ENCODE assay signal across 12 cellular contexts in the genomic region with DNA sequence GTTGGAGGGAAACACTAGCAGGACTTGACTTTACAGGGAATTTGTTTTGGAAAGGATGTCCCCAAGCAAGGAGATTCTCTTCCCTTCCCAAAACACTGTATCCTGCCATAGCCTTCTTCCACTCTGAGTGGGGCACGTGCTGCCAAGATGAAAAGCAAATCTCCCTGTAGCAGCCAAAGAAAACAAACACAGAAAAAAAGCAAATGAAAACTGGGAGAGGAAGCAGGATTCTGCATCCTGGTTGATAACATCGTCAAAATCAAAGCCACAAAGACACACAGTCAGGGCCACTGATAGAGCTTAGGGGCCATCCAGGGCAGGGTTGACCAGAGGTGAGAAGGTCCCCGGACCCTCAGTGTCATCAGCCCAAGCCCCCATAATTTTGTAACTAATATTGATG. TPM values are rescaled to one million over a fixed set of nuclear protein-coding genes. Genes with fewer than 3 reads are reported as not detected.
DNase-seq lines count a peak whose midpoint lies in the region; ATAC-seq and TF ChIP-seq lines count a peak whose summit lies in the region.
"Had no signal": no experiment of that assay in that cellular context is flagged by ENCODE, and none has a peak within 500 bp of the region (broad histone marks: within the 10 kb centered on the region; RNA-seq: fewer than 3 reads in every experiment).

No MANE protein-coding gene starts in this region.

- DNase-seq in NCI-H2029 (lab: John Stamatoyannopoulos, UW) (peak; percentile 1), NCI-H2029 treated with DMSO at 0.1 percent for 48 hours (lab: John Stamatoyannopoulos, UW) (no peak), breast epithelium (ENCODE audit: low spot score in 2 of 2) (no peak), tibial artery (no peak), head of caudate nucleus (no peak), NCI-H1694 (lab: John Stamatoyannopoulos, UW) (no peak)
- DNase-seq: DMS 273 treated with DMSO at 0.1 percent for 48 hours, glutamatergic neuron, NCI-H2081 had no signal

- peak in 1 of 2 donors; percentile 16 for TF ChIP-seq RAD21 in liver (IDR thresholded peaks at IDR 0.05)

- TF ChIP-seq POLR2A in breast epithelium (IDR thresholded peaks at IDR 0.05): no peak

- H3K9me3 ChIP-seq in breast epithelium (no peaks in the 10 kb centered on the region), liver (ENCODE audit: control insufficient read depth in 4 of 4, low read length in 3 of 4) (no peaks in the 10 kb centered on the region), tibial artery (no peaks in the 10 kb centered on the region)

- no peak for ATAC-seq in HG03460 (IDR thresholded peaks at IDR 0.05; ENCODE audit: unreplicated experiment)

- peak overlapping the region; percentile 72 to 90 for H3K27ac ChIP-seq in breast epithelium
- peak overlapping the region in 1 of 2 donors; percentile 45 for H3K27ac ChIP-seq in liver (ENCODE audit: low read depth in 1 of 2, low read length in 2 of 2)
- H3K27ac ChIP-seq in tibial artery: peak overlapping the region; percentile 85

- no peaks in the 10 kb centered on the region for H3K4me1 ChIP-seq in breast epithelium
- H3K4me1 ChIP-seq in liver (ENCODE audit: control insufficient read depth in 4 of 4, insufficient read depth in 4 of 4, low read length in 3 of 4): peaks cover 7 to 29% (median 24%) of the 10 kb centered on the region in 4 donors
- H3K4me1 ChIP-seq in tibial artery: peaks cover 0 to 30% (median 23%) of the 10 kb centered on the region in 4 donors

- H3K9ac ChIP-seq in liver (ENCODE audit: low read depth in 1 of 2, low read length in 2 of 2): no peak overlapping the region

- 19% methylated on average over 3 of the region's 3 CpGs for WGBS in liver

- H3K27me3 ChIP-seq in breast epithelium: no peaks in the 10 kb centered on the region
- no peaks in the 10 kb centered on the region for H3K27me3 ChIP-seq in liver (ENCODE audit: control insufficient read depth in 4 of 4, insufficient read depth in 4 of 4, low read length in 3 of 4)
- H3K27me3 ChIP-seq in tibial artery: no peaks in the 10 kb centered on the region

- H3K4me3 ChIP-seq in breast epithelium: peak overlapping the region in 1 of 3 donors; percentile 59
- no peak overlapping the region for H3K4me3 ChIP-seq in liver (ENCODE audit: low read depth in 1 of 3, low read length in 3 of 3)
- peak overlapping the region in 1 of 2 donors; percentile 33 for H3K4me3 ChIP-seq in tibial artery

- intact Hi-C loops in breast epithelium (cut with DNase I; ENCODE audit: low total_unique reads) (loop anchor here (5.0 kb wide), 1 partner anchor 40 kb away; the partner anchor contains the start of gene C1orf115), tibial artery (cut with DNase I; ENCODE audit: low total_unique reads) (loop anchor here (5.0 kb wide), 1 partner anchor 40 kb away; the partner anchor contains the start of gene C1orf115), head of caudate nucleus (cut with DNase I) (loop anchor here (10.0 kb wide), 1 partner anchor 47 kb away; no protein-coding TSS in a partner anchor)

- TF ChIP-seq CTCF in breast epithelium (IDR thresholded peaks at IDR 0.05): no peak
- no peak for TF ChIP-seq CTCF in liver (IDR thresholded peaks at IDR 0.05; ENCODE audit: low read depth, low read length, missing input control)
- TF ChIP-seq CTCF in tibial artery (IDR thresholded peaks at IDR 0.05): no peak

- H3K36me3 ChIP-seq in breast epithelium (no peaks in the 10 kb centered on the region), liver (ENCODE audit: control insufficient read depth in 4 of 4, insufficient read depth in 3 of 4, low read depth in 1 of 4, low read length in 3 of 4) (no peaks in the 10 kb centered on the region), tibial artery (no peaks in the 10 kb centered on the region)

TF ChIP-seq in liver, 16 proteins besides CTCF, POLR2A, EP300 and RAD21:
- TF ChIP-seq FOXA2 (IDR thresholded peaks at IDR 0.05) (peak; percentile 20), JUND (IDR thresholded peaks at IDR 0.05) (no peak), EGR1 (IDR thresholded peaks at IDR 0.05; ENCODE audit: low read depth in 2 of 2) (peak in 1 of 2 donors; percentile 7), SP1 (IDR thresholded peaks at IDR 0.05) (no peak), FOXA1 (IDR thresholded peaks at IDR 0.05) (no peak), YY1 (IDR thresholded peaks at IDR 0.05) (peak; percentile 39)
- TF ChIP-seq, protein P1, sequence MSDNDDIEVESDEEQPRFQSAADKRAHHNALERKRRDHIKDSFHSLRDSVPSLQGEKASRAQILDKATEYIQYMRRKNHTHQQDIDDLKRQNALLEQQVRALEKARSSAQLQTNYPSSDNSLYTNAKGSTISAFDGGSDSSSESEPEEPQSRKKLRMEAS (IDR thresholded peaks at IDR 0.05): peak; percentile 56

RNA-seq across cellular contexts. Expression of gene MTARC2, which starts 16.0 kb away (rescaled TPM):
- total RNA-seq in breast epithelium (10 to 100 TPM; 11.7 to 18.4 (median 15.8) TPM), liver (10 to 100 TPM; 24.9 to 96.1 TPM)
- 10 to 100 TPM; 65.4 to 77.5 TPM for polyA plus RNA-seq in liver
- total RNA-seq: activated naive CD4-positive, alpha-beta T cell treated with anti-CD3 and anti-CD28 coated beads, Interleukin-2, amount 50 U/mL, for 72 hours had no signal

RNA-seq across cellular contexts. Expression of gene C1orf115, which starts 42.0 kb away (rescaled TPM):
- total RNA-seq in breast epithelium (10 to 100 TPM; 29.3 to 44.6 (median 38.1) TPM), liver (10 to 100 TPM; 29.6 to 56.6 TPM)
- polyA plus RNA-seq in liver: 10 to 100 TPM; 37.3 to 43.7 TPM

RNA-seq across cellular contexts. Expression of gene MTARC1, which starts 54.6 kb away (rescaled TPM):
- 100 to 1,000 TPM in 1 of 3 donors, 10 to 100 TPM in 2; 32.1 to 133 (median 47.9) TPM for total RNA-seq in breast epithelium
- total RNA-seq in liver: 10 to 100 TPM; 14.9 to 28.2 TPM
- 10 to 100 TPM in 1 of 2 donors, 1 to 10 TPM in 1; 9.8 to 71.3 TPM for polyA plus RNA-seq in liver
- total RNA-seq: activated naive CD4-positive, alpha-beta T cell treated with anti-CD3 and anti-CD28 coated beads, Interleukin-2, amount 50 U/mL, for 72 hours had no signal
